In the genomic region with DNA sequence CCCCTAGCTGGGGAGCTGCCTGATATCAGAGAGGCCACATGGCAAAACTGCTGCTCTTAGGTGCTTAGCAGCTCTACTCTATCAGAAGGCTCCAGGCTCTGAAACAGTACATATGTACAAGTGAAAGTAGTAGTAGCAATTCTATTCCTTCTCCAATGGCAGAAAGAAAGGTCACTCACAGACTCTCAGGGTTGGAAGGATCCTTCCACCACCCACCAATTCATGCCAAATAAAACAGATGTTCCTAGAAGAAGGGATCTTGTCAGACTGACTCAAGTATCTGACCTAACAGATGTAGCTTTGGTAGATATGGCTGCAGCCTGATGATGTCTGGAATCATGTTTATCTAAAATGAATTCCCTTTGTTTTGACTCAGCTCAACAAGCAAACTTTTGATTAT, we compare ENCODE assay signal across 1 cellular context.
TF ChIP-seq lines count a peak whose summit lies in the region.

No MANE protein-coding gene starts in this region.

TF ChIP-seq in IMR-90, 13 proteins besides CTCF, POLR2A, EP300 and RAD21:
- TF ChIP-seq, protein P1, sequence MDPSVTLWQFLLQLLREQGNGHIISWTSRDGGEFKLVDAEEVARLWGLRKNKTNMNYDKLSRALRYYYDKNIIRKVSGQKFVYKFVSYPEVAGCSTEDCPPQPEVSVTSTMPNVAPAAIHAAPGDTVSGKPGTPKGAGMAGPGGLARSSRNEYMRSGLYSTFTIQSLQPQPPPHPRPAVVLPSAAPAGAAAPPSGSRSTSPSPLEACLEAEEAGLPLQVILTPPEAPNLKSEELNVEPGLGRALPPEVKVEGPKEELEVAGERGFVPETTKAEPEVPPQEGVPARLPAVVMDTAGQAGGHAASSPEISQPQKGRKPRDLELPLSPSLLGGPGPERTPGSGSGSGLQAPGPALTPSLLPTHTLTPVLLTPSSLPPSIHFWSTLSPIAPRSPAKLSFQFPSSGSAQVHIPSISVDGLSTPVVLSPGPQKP (IDR thresholded peaks at IDR 0.05; ENCODE audit: borderline replicate concordance, low read depth, low read length), result no peak
- TF ChIP-seq SMC3 (IDR thresholded peaks at IDR 0.05; ENCODE audit: low read depth, low read length) (no peak), FOS (IDR thresholded peaks at IDR 0.05; ENCODE audit: low read depth, low read length) (no peak), CEBPB (IDR thresholded peaks at IDR 0.05; ENCODE audit: low read depth, low read length) (no peak), MXI1 (IDR thresholded peaks at IDR 0.05; ENCODE audit: borderline replicate concordance, low read depth, low read length) (no peak), RCOR1 (IDR thresholded peaks at IDR 0.05; ENCODE audit: insufficient replicate concordance, low read length) (no peak), BHLHE40 (IDR thresholded peaks at IDR 0.05; ENCODE audit: low read depth, low read length) (no peak), RFX5 (IDR thresholded peaks at IDR 0.05; ENCODE audit: low read depth, low read length) (no peak), CHD1 (IDR thresholded peaks at IDR 0.05; ENCODE audit: low read depth, low read length) (no peak), NFE2L2 (IDR thresholded peaks at IDR 0.05; ENCODE audit: low read depth, low read length) (no peak), MAFK (IDR thresholded peaks at IDR 0.05; ENCODE audit: low read depth, low read length) (no peak), MAZ (IDR thresholded peaks at IDR 0.05; ENCODE audit: borderline replicate concordance, low read depth, low read length) (no peak)
- TF ChIP-seq, protein P2, sequence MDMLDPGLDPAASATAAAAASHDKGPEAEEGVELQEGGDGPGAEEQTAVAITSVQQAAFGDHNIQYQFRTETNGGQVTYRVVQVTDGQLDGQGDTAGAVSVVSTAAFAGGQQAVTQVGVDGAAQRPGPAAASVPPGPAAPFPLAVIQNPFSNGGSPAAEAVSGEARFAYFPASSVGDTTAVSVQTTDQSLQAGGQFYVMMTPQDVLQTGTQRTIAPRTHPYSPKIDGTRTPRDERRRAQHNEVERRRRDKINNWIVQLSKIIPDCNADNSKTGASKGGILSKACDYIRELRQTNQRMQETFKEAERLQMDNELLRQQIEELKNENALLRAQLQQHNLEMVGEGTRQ (IDR thresholded peaks at IDR 0.05; ENCODE audit: low read depth, low read length), result no peak
